ENCODE assay signal across 5 cellular contexts in the genomic region with DNA sequence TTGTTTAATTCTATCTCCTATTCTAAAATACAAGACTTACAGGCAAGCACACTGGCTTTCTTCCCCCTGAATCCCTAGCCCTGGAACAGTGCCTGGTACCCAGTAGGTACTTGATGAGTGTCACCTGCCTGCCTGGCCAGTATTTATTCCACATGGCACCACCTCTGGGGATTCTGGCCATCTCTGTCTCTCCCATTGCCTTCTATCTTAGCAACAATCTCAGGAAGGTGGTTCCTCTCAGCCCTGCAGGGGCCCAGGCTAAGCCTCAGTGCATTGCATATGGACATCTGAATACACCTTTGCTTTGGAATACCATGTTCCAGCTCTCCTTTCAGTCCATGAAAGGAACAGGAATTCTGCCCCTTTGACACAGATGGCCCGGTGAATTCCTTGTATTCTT.
"Had no signal": no experiment of that assay in that cellular context is flagged by ENCODE, and none has a peak within 500 bp of the region (broad histone marks: within the 10 kb centered on the region; RNA-seq: fewer than 3 reads in every experiment).

No MANE protein-coding gene starts in this region.

- ATAC-seq: GM23338, K562 had no signal

- DNase-seq: H9, HCEC 1CT, IMR-90 had no signal

- H3K4me3 ChIP-seq: GM23338, K562 had no signal
